9 cellular contexts compared by ENCODE assay signal in genomic region chr4:1410491-1411325, GRCh38. TPM values are rescaled to one million over a fixed set of nuclear protein-coding genes. Genes with fewer than 3 reads are reported as not detected.
DNase-seq lines count a peak whose midpoint lies in the region; ATAC-seq, FAIRE-seq and TF ChIP-seq lines count a peak whose summit lies in the region.
"Had no signal": no experiment of that assay in that cellular context is flagged by ENCODE, and none has a peak within 500 bp of the region (broad histone marks: within the 10 kb centered on the region; RNA-seq: fewer than 3 reads in every experiment).

No MANE protein-coding gene starts in this region.

- no peaks in the 10 kb centered on the region for H3K9me2 ChIP-seq in OCI-LY7 (ENCODE audit: insufficient read depth, low read length)

- H3K27me3 Mint-ChIP-seq in stimulated activated naive CD8-positive, alpha-beta T cell treated with anti-CD3 and anti-CD28 coated beads, Interleukin-15, amount 100 ng/mL, for 72 hours: peaks cover 86% of the 10 kb centered on the region

- 10% methylated on average over 46 of the region's 48 CpGs for WGBS in K562 (ENCODE audit: insufficient coverage, low coverage, missing lambda C conversion rate)

- no peaks in the 10 kb centered on the region for H4K20me1 ChIP-seq in OCI-LY7 (ENCODE audit: insufficient read depth, low read length)
- no peaks in the 10 kb centered on the region for H4K20me1 ChIP-seq in K562 (replicated peaks; ENCODE audit: control insufficient read depth, insufficient read depth, low read length)

- peak in 1 of 2 experiments; percentile 24; a peak in 1 of 4 replicates for TF ChIP-seq RAD21 in K562 (CRISPR knock-in tag; conservative IDR thresholded peaks at IDR 0.05 in 1 of 2, IDR thresholded peaks at IDR 0.05 in 1 of 2)

- H3K27ac ChIP-seq in OCI-LY7 (ENCODE audit: low read depth, low read length, poor library complexity, severe bottlenecking) (no peak overlapping the region), K562 (ENCODE audit: extremely low read depth, low read depth, low read length) (no peak overlapping the region), kidney (ENCODE audit: low read depth in 2 of 2, low read length in 2 of 2) (no peak overlapping the region)

- no peaks in the 10 kb centered on the region for H3K36me3 ChIP-seq in OCI-LY7 (ENCODE audit: insufficient read depth, low read length)
- no peaks in the 10 kb centered on the region for H3K36me3 ChIP-seq in K562 (ENCODE audit: control insufficient read depth, insufficient read depth, low read length)
- no peaks in the 10 kb centered on the region for H3K36me3 ChIP-seq in kidney (ENCODE audit: control insufficient read depth in 1 of 2, insufficient read depth in 2 of 2, low read length in 2 of 2)

- in situ Hi-C loops in K562 (cut with MboI): loop anchor here (5.0 kb wide), 1 partner anchor 52 kb away; no protein-coding TSS in a partner anchor

- no peak for TF ChIP-seq POLR2A in K562 (conservative IDR thresholded peaks at IDR 0.05)

- H3K4me3 ChIP-seq in OCI-LY7 (ENCODE audit: low read depth, low read length, poor library complexity, severe bottlenecking) (no peak overlapping the region), K562 (no peak overlapping the region), kidney (ENCODE audit: low read length in 2 of 2) (no peak overlapping the region)

- H3K9me3 ChIP-seq in OCI-LY7 (ENCODE audit: low read length) (no peaks in the 10 kb centered on the region), K562 (replicated peaks; ENCODE audit: control insufficient read depth, insufficient read depth, low read depth, low read length) (no peaks in the 10 kb centered on the region; the same call in 1 of the 2 replicates), kidney (ENCODE audit: control insufficient read depth in 1 of 2, low read length in 2 of 2) (no peaks in the 10 kb centered on the region)

- H3K4me1 ChIP-seq in OCI-LY7 (ENCODE audit: insufficient read depth, low read length, poor library complexity, severe bottlenecking): no peaks in the 10 kb centered on the region
- H3K4me1 ChIP-seq in K562 (replicated peaks in 1 of 2; ENCODE audit: control insufficient read depth in 2 of 2, insufficient read depth in 2 of 2, low read length in 2 of 2): peaks cover 6 to 35% of the 10 kb centered on the region in 2 experiments; a peak in 3 of 5 replicates
- H3K4me1 ChIP-seq in kidney (ENCODE audit: control insufficient read depth in 1 of 2, insufficient read depth in 1 of 2, low read depth in 1 of 2, low read length in 2 of 2): no peaks in the 10 kb centered on the region

- H2AFZ ChIP-seq in OCI-LY7 (ENCODE audit: low read length): no peak overlapping the region
- no peak overlapping the region for H2AFZ ChIP-seq in K562 (ENCODE audit: low read depth, low read length)

- H3K79me2 ChIP-seq in OCI-LY7 (ENCODE audit: insufficient read depth, low read depth, low read length) (no peaks in the 10 kb centered on the region), K562 (ENCODE audit: control insufficient read depth, insufficient read depth, low read length) (no peaks in the 10 kb centered on the region)

- CTCF ChIA-PET in OCI-LY7 (lab: Charles Lee; ENCODE audit: unreplicated experiment): no interaction called here
- CTCF ChIA-PET in K562 (lab: Yijun Ruan, JAX; ENCODE audit: low intra/inter-chr PET ratio): no interaction called here

- H3K4me2 ChIP-seq in OCI-LY7 (ENCODE audit: low read length): no peak overlapping the region
- no peak overlapping the region for H3K4me2 ChIP-seq in K562 (ENCODE audit: insufficient read depth, low read length)

- POLR2A ChIA-PET in OCI-LY7 (lab: Charles Lee) (no interaction called here), K562 (lab: Yijun Ruan, JAX) (interaction anchor here (0.6 to 1.0 kb wide), 3 partner anchors 37 to 423 kb away, joined by 3 to 5 read pairs (median 3); no protein-coding TSS in a partner anchor)

- H3K4me1 Mint-ChIP-seq in stimulated activated naive CD8-positive, alpha-beta T cell treated with anti-CD3 and anti-CD28 coated beads, Interleukin-15, amount 100 ng/mL, for 72 hours: peaks cover 24% of the 10 kb centered on the region

- no peak overlapping the region for H3K4me3 Mint-ChIP-seq in stimulated activated naive CD8-positive, alpha-beta T cell treated with anti-CD3 and anti-CD28 coated beads, Interleukin-15, amount 100 ng/mL, for 72 hours
- H3K4me3 Mint-ChIP-seq: activated naive CD8-positive, alpha-beta T cell had no signal

- H3K27me3 ChIP-seq in K562 (ENCODE audit: control insufficient read depth in 2 of 2, insufficient read depth in 2 of 2, low read length in 2 of 2): no peaks in the 10 kb centered on the region; a peak in 1 of 5 replicates

- intact Hi-C loops in OCI-LY7 (cut with micrococcal nuclease; ENCODE audit: unreplicated experiment): no loop called here
- intact Hi-C loops in K562 (cut with micrococcal nuclease): no loop called here
- intact Hi-C loops in kidney (cut with DNase I): no loop called here

- no peak overlapping the region for H3K27ac Mint-ChIP-seq in stimulated activated naive CD8-positive, alpha-beta T cell treated with anti-CD3 and anti-CD28 coated beads, Interleukin-15, amount 100 ng/mL, for 72 hours
- H3K27ac Mint-ChIP-seq: activated naive CD8-positive, alpha-beta T cell had no signal

- peaks cover 2% of the 10 kb centered on the region for H3K9me1 ChIP-seq in K562 (ENCODE audit: control insufficient read depth, insufficient read depth, low read length)

- TF ChIP-seq CTCF in OCI-LY7 (conservative IDR thresholded peaks at IDR 0.05; ENCODE audit: low read length) (no peak), K562 (IDR thresholded peaks at IDR 0.05 in 2 of 3, conservative IDR thresholded peaks at IDR 0.05 in 1 of 3; ENCODE audit: insufficient read depth in 2 of 3, low read depth in 1 of 3, low read length in 3 of 3) (no peak), kidney (IDR thresholded peaks at IDR 0.05; ENCODE audit: borderline replicate concordance, extremely low read depth, insufficient read depth) (no peak)

- FAIRE-seq in K562 (lab: Jason Lieb, UNC) (peak; percentile 70), kidney (lab: Jason Lieb, UNC) (no peak)

- BruUV-seq in OCI-LY7 (replicated peaks; lab: Mats Ljungman, UMichigan) (no TSS peak), K562 (replicated peaks; lab: Mats Ljungman, UMichigan) (no TSS peak)

- TF ChIP-seq EP300 in K562 (IDR thresholded peaks at IDR 0.05; ENCODE audit: low read length): no peak

- no peaks in the 10 kb centered on the region for H3K9me3 Mint-ChIP-seq in stimulated activated naive CD8-positive, alpha-beta T cell treated with anti-CD3 and anti-CD28 coated beads, Interleukin-15, amount 100 ng/mL, for 72 hours

- ATAC-seq in K562: peak; percentile 94
- peak; percentile 63 for ATAC-seq in stimulated activated naive CD8-positive, alpha-beta T cell treated with anti-CD3 and anti-CD28 coated beads, Interleukin-15, amount 100 ng/mL, for 72 hours

- H3K9ac ChIP-seq in K562 (ENCODE audit: insufficient read depth in 1 of 2, low read depth in 2 of 2, low read length in 2 of 2) (no peak overlapping the region), kidney (ENCODE audit: low read length in 2 of 2) (no peak overlapping the region)

- DNase-seq in EL: peak; percentile 17
- peak; percentile 38 for DNase-seq in OCI-LY7 (ENCODE audit: low spot score)
- peak; percentile 84 to 91 (median 88) for DNase-seq in K562 (ENCODE audit: extremely low read depth in 1 of 4, low spot score in 3 of 4)
- DNase-seq in kidney: peak; percentile 71
- peak; percentile 41 to 47 for DNase-seq in stimulated activated naive CD8-positive, alpha-beta T cell treated with anti-CD3 and anti-CD28 coated beads, Interleukin-15, amount 100 ng/mL, for 72 hours
- DNase-seq in NCI-H1694 treated with DMSO at 0.1 percent for 48 hours (lab: John Stamatoyannopoulos, UW): no peak
- no peak for DNase-seq in NCI-H524 treated with DMSO at 0.1 percent for 48 hours (lab: John Stamatoyannopoulos, UW)
- DNase-seq in NCI-H2029 treated with DMSO at 0.1 percent for 48 hours (lab: John Stamatoyannopoulos, UW): no peak

TF ChIP-seq in K562, 482 proteins besides CTCF, POLR2A, EP300 and RAD21 (continues in another document):
- TF ChIP-seq CREB5 (CRISPR knock-in tag; IDR thresholded peaks at IDR 0.05) (no peak), ZNF668 (CRISPR knock-in tag; IDR thresholded peaks at IDR 0.05) (peak; percentile 90), ZNF3 (CRISPR knock-in tag; IDR thresholded peaks at IDR 0.05) (no peak), ZNF561 (CRISPR knock-in tag; conservative IDR thresholded peaks at IDR 0.05) (no peak), SMAD1 (IDR thresholded peaks at IDR 0.05; ENCODE audit: low read depth, low read length, partially characterized antibody) (no peak)

RNA-seq across cellular contexts. Expression of gene NKX1-1, which starts 4.5 kb away (rescaled TPM):
- not detected in 2 replicates for total RNA-seq in OCI-LY7 (2014; rRNA removed; shearing (Covaris generic))
- total RNA-seq in OCI-LY7 (2022) (not detected in 2 replicates), K562 (2014; rRNA removed) (not detected in 2 replicates), K562 (2014; rRNA removed; fragmentation: Illumina TruSeq; extraction: Trizol) (not detected in 2 replicates), K562 (2015; rRNA removed; fragmentation: Illumina TruSeq; extraction: Trizol) (not detected in 2 replicates), K562 (2021) (not detected in 2 replicates), kidney (not detected)
- not detected in 2 replicates for total RNA-seq in K562 (2011; cell fraction: chromatin; rRNA removed; ENCODE audit: low replicate concordance)
- not detected in 2 replicates for total RNA-seq in K562 (2011; cell fraction: nucleolus; rRNA removed)
- total RNA-seq in K562 (2011; cell fraction: nucleoplasm; rRNA removed): not detected in 2 replicates
- polyA plus RNA-seq in K562 (2011; rRNA removed) (not detected in 2 replicates), K562 (2014; fragmentation: Illumina TruSeq; extraction: Trizol) (not detected in 2 replicates), K562 (2014; fragmentation: Nextera tagmentation; extraction: Ambion mirVana) (not detected), K562 (2014; rRNA removed) (not detected in 2 replicates), kidney (ENCODE audit: insufficient read depth, low read depth, low replicate concordance) (not detected)
- polyA plus RNA-seq in K562 (2011; cell fraction: cytosol; rRNA removed): 0.12 TPM in 1 of 2 replicates, not detected in the other
- polyA plus RNA-seq in K562 (2011; cell fraction: nucleus; rRNA removed): 0.20 TPM in 1 of 2 replicates, not detected in the other
- polyA plus RNA-seq in K562 (2012): not detected in 2 replicates
- polyA minus RNA-seq in K562 (2011; rRNA and poly(A)+ RNA removed): not detected in 2 replicates
- polyA minus RNA-seq in K562 (2011; cell fraction: cytosol; rRNA and poly(A)+ RNA removed): not detected in 2 replicates
- 0.27 TPM in 1 of 2 replicates, not detected in the other for polyA minus RNA-seq in K562 (2011; cell fraction: nucleus; rRNA and poly(A)+ RNA removed)

Comparison
In these comparisons a context has a peak if more than half of its experiments do, and no peak if none do; other contexts are left out.
1. DNase-seq: peak in EL (single experiment), OCI-LY7 (single experiment), K562 (4 of 4), kidney (single experiment) and stimulated activated naive CD8-positive, alpha-beta T cell treated with anti-CD3 and anti-CD28 coated beads, Interleukin-15, amount 100 ng/mL, for 72 hours (2 of 2); none in NCI-H1694 treated with DMSO at 0.1 percent for 48 hours (single experiment), NCI-H524 treated with DMSO at 0.1 percent for 48 hours (single experiment) and NCI-H2029 treated with DMSO at 0.1 percent for 48 hours (single experiment).